In genomic region chr10:3196971-3197353, GRCh38 we compare ENCODE assay signal across 11 cellular contexts. TPM values are rescaled to one million over a fixed set of nuclear protein-coding genes. Genes with fewer than 3 reads are reported as not detected.
DNase-seq lines count a peak whose midpoint lies in the region; ATAC-seq, FAIRE-seq and TF ChIP-seq lines count a peak whose summit lies in the region.
"Had no signal": no experiment of that assay in that cellular context is flagged by ENCODE, and none has a peak within 500 bp of the region (broad histone marks: within the 10 kb centered on the region; RNA-seq: fewer than 3 reads in every experiment).

No MANE protein-coding gene starts in this region.

- 84% methylated on average over 10 of the region's 12 CpGs; no CpG with 5 or more reads in 1 of the 2 experiments for WGBS in H1 (ENCODE audit: extremely low coverage in 1 of 2, insufficient coverage in 1 of 2, insufficient read length in 1 of 2, insufficient replicate concordance in 2 of 2, low coverage in 1 of 2, low lambda C conversion rate in 2 of 2, missing lambda C conversion rate in 1 of 2), 2 experiments
- no CpG with 5 or more reads among the region's 12 CpGs for WGBS in neuronal stem cell (ENCODE audit: extremely low coverage in 2 of 2, insufficient read length in 2 of 2, insufficient replicate concordance in 1 of 2), 2 donors

- H3K36me3 Mint-ChIP-seq in IgD-negative memory B cell: no peaks in the 10 kb centered on the region

- H2AK5ac ChIP-seq in H1 (ENCODE audit: low read depth, low read length) (no peak overlapping the region), neuronal stem cell (ENCODE audit: low read depth, low read length) (no peak overlapping the region)

- no peaks in the 10 kb centered on the region for H3K27me3 ChIP-seq in A673 (replicated peaks; ENCODE audit: insufficient read depth, low read depth, low read length, poor library complexity)
- H3K27me3 ChIP-seq in H1 (replicated peaks in 1 of 4; ENCODE audit: control insufficient read depth in 3 of 4, extremely low read depth in 1 of 4, insufficient read depth in 3 of 4, low read length in 3 of 4): peaks cover 0 to 3% (median under 1%) of the 10 kb centered on the region in 4 experiments; a peak in 1 of 7 replicates
- no peaks in the 10 kb centered on the region for H3K27me3 ChIP-seq in neuronal stem cell (ENCODE audit: control insufficient read depth in 3 of 3, insufficient read depth in 3 of 3, low read depth in 1 of 3, low read length in 3 of 3)

- FAIRE-seq in H1 (lab: Jason Lieb, UNC) (no peak), urothelium cell line (lab: Jason Lieb, UNC) (no peak), HTR-8/SVneo (lab: Jason Lieb, UNC) (no peak)

- peak overlapping the region; percentile 64; the same call in 1 of the 2 replicates for H2AFZ ChIP-seq in H1 (ENCODE audit: low read length)
- peak overlapping the region; percentile 65 for H2AFZ ChIP-seq in neuronal stem cell (ENCODE audit: low read length)

- H4K20me1 ChIP-seq in H1 (replicated peaks in 1 of 2; ENCODE audit: control insufficient read depth in 1 of 2, insufficient read depth in 2 of 2, low read length in 2 of 2): no peaks in the 10 kb centered on the region

- TF ChIP-seq RAD21 in H1 (IDR thresholded peaks at IDR 0.05 in 1 of 2, conservative IDR thresholded peaks at IDR 0.05 in 1 of 2; ENCODE audit: low read depth in 2 of 2, low read length in 2 of 2): no peak

- H3K9me3 ChIP-seq in A673 (ENCODE audit: low read depth, low read length, poor library complexity, severe bottlenecking) (no peaks in the 10 kb centered on the region), H1 (ENCODE audit: insufficient read depth in 2 of 2, low read depth in 1 of 2, low read length in 1 of 2) (no peaks in the 10 kb centered on the region), neuronal stem cell (replicated peaks in 1 of 2; ENCODE audit: control insufficient read depth in 2 of 2, insufficient read depth in 1 of 2, low read depth in 1 of 2, low read length in 2 of 2) (no peaks in the 10 kb centered on the region)
- H3K9me3 ChIP-seq: adrenal gland had no signal

- no peak overlapping the region for H4K5ac ChIP-seq in H1 (ENCODE audit: insufficient read length, low read depth, low read length)

- H3K4me1 ChIP-seq in A673 (ENCODE audit: insufficient read depth, low read length, poor library complexity, severe bottlenecking): peaks cover 11% of the 10 kb centered on the region
- H3K4me1 ChIP-seq in H1 (replicated peaks in 1 of 4; ENCODE audit: control insufficient read depth in 3 of 4, insufficient read depth in 4 of 4, low read length in 3 of 4): no peaks in the 10 kb centered on the region; a peak in 2 of 7 replicates
- peaks cover 8 to 14% of the 10 kb centered on the region in 2 donors for H3K4me1 ChIP-seq in neuronal stem cell (ENCODE audit: control insufficient read depth in 2 of 2, insufficient read depth in 1 of 2, low read depth in 1 of 2, low read length in 2 of 2)

- H3K23me2 ChIP-seq in H1 (ENCODE audit: low read depth, low read length): no peaks in the 10 kb centered on the region

- CTCF ChIA-PET in A673 (lab: Charles Lee) (no interaction called here), H1 (lab: Charles Lee; ENCODE audit: partially characterized antibody) (interaction anchor here (0.6 to 2.9 kb wide), 12 partner anchors 9 to 1570 kb away, joined by 3 to 13 read pairs (median 3); no protein-coding TSS in a partner anchor)

- peaks cover 32% of the 10 kb centered on the region for H3K27me3 Mint-ChIP-seq in IgD-negative memory B cell

- no peak for DNase-seq in A673 (ENCODE audit: low spot score)
- DNase-seq in H1 (ENCODE audit: low read depth in 1 of 2, low spot score in 2 of 2): peak in 1 of 2 experiments; percentile 55
- no peak for DNase-seq in neuronal stem cell (ENCODE audit: low spot score)
- DNase-seq in A172 (ENCODE audit: low spot score): no peak
- DNase-seq in urothelium cell line (ENCODE audit: low spot score): no peak
- DNase-seq in HTR-8/SVneo (ENCODE audit: insufficient read length, low spot score): no peak

- H3K9me3 Mint-ChIP-seq in IgD-negative memory B cell: no peaks in the 10 kb centered on the region

- H3K4ac ChIP-seq in H1 (replicated peaks; ENCODE audit: insufficient read length, low read depth, low read length) (no peak overlapping the region), neuronal stem cell (ENCODE audit: low read length) (no peak overlapping the region)

- intact Hi-C loops in A673 (cut with micrococcal nuclease; ENCODE audit: unreplicated experiment): loop anchor here (5.0 to 10.0 kb wide), 3 partner anchors 1078 to 1570 kb away; no protein-coding TSS in a partner anchor

- H3K79me2 ChIP-seq in H1 (ENCODE audit: control insufficient read depth in 1 of 2, insufficient read depth in 2 of 2, low read length in 2 of 2): no peaks in the 10 kb centered on the region

- H3K14ac ChIP-seq in H1 (ENCODE audit: insufficient read length) (no peak overlapping the region), neuronal stem cell (ENCODE audit: low read length) (peak overlapping the region; percentile 17)

- no peak overlapping the region; the same call in 1 of the 2 replicates for H4K8ac ChIP-seq in H1 (ENCODE audit: extremely low read depth, insufficient read depth, low read length)
- H4K8ac ChIP-seq in neuronal stem cell (ENCODE audit: low read depth, low read length): no peak overlapping the region

- H2BK120ac ChIP-seq in H1 (replicated peaks; ENCODE audit: low read depth, low read length) (no peak overlapping the region), neuronal stem cell (ENCODE audit: low read depth, low read length) (no peak overlapping the region)

- H3K56ac ChIP-seq in H1 (replicated peaks; ENCODE audit: insufficient read length, low read depth, low read length): no peak overlapping the region

- TF ChIP-seq CTCF in A673 (conservative IDR thresholded peaks at IDR 0.05; ENCODE audit: low read depth, low read length) (no peak), H1 (IDR thresholded peaks at IDR 0.05; ENCODE audit: control extremely low read depth in 1 of 3, insufficient read depth in 1 of 3, low read depth in 1 of 3, low read length in 3 of 3) (no peak)

- BruUV-seq in A673 (replicated peaks; lab: Mats Ljungman, UMichigan): no TSS peak

- H2BK5ac ChIP-seq in H1 (ENCODE audit: low read depth, low read length) (no peak overlapping the region), neuronal stem cell (ENCODE audit: low read length) (peak overlapping the region; percentile 42)

- peak overlapping the region in 2 of 3 donors; percentile 78 to 88 for H3K27ac Mint-ChIP-seq in IgD-negative memory B cell

- no peak overlapping the region for H2BK12ac ChIP-seq in H1 (ENCODE audit: low read depth, low read length)
- H2BK12ac ChIP-seq in neuronal stem cell (ENCODE audit: low read length): no peak overlapping the region

- H3K9ac ChIP-seq in H1 (replicated peaks in 1 of 4; ENCODE audit: extremely low read depth in 1 of 4, low read depth in 3 of 4, low read length in 3 of 4) (no peak overlapping the region), neuronal stem cell (ENCODE audit: low read depth, low read length, poor library complexity) (no peak overlapping the region)

- H3K23ac ChIP-seq in H1 (ENCODE audit: insufficient read length): no peak overlapping the region
- no peak overlapping the region for H3K23ac ChIP-seq in neuronal stem cell (ENCODE audit: low read depth, low read length, poor library complexity)

- TF ChIP-seq EP300 in H1 (IDR thresholded peaks at IDR 0.05; ENCODE audit: borderline replicate concordance in 1 of 2, low read depth in 2 of 2, low read length in 2 of 2): no peak

- no peak overlapping the region for H3K4me3 Mint-ChIP-seq in IgD-negative memory B cell

- no peaks in the 10 kb centered on the region for H3K36me3 ChIP-seq in A673 (ENCODE audit: insufficient read depth, low read length, poor library complexity, severe bottlenecking)
- H3K36me3 ChIP-seq in H1 (ENCODE audit: control insufficient read depth in 2 of 4, insufficient read depth in 4 of 4, low read length in 3 of 4): no peaks in the 10 kb centered on the region
- H3K36me3 ChIP-seq in neuronal stem cell (replicated peaks in 1 of 2; ENCODE audit: control insufficient read depth in 2 of 2, insufficient read depth in 2 of 2, low read length in 2 of 2): no peaks in the 10 kb centered on the region
- H3K36me3 ChIP-seq: adrenal gland had no signal

- TF ChIP-seq POLR2A in H1 (IDR thresholded peaks at IDR 0.05; ENCODE audit: control extremely low read depth in 1 of 2, low read depth in 2 of 2, low read length in 2 of 2): no peak

- H4K91ac ChIP-seq in H1 (replicated peaks; ENCODE audit: insufficient read length, low read length) (no peak overlapping the region), neuronal stem cell (ENCODE audit: low read depth, low read length, poor library complexity) (no peak overlapping the region)

- H2BK20ac ChIP-seq in H1 (ENCODE audit: low read length): no peak overlapping the region

- POLR2A ChIA-PET in A673 (lab: Charles Lee; ENCODE audit: low non-redundant PET): no interaction called here
- POLR2A ChIA-PET in H1 (lab: Charles Lee; ENCODE audit: partially characterized antibody): no interaction called here

- H3K4me2 ChIP-seq in H1 (ENCODE audit: insufficient read depth in 1 of 2, low read depth in 2 of 2, low read length in 2 of 2): peak overlapping the region in 1 of 2 experiments; percentile 53; a peak in 3 of 4 replicates
- no peak overlapping the region for H3K4me2 ChIP-seq in neuronal stem cell (ENCODE audit: insufficient read depth, low read length, poor library complexity, severe bottlenecking)

- H3K18ac ChIP-seq in H1 (ENCODE audit: extremely low read depth, low read length): no peak overlapping the region
- H3K18ac ChIP-seq in neuronal stem cell (ENCODE audit: low read length): peak overlapping the region; percentile 93

- H3K4me3 ChIP-seq in A673 (ENCODE audit: low read depth, low read length, poor library complexity, severe bottlenecking): peak overlapping the region; percentile 20
- H3K4me3 ChIP-seq in H1 (ENCODE audit: extremely low read depth in 1 of 4, insufficient read depth in 2 of 4, low read depth in 3 of 4, low read length in 4 of 4): no peak overlapping the region
- H3K4me3 ChIP-seq in neuronal stem cell (ENCODE audit: low read length in 2 of 2): no peak overlapping the region
- H3K4me3 ChIP-seq: K562 had no signal

- H3K27ac ChIP-seq in A673 (ENCODE audit: low read depth, low read length, poor library complexity, severe bottlenecking): no peak overlapping the region
- no peak overlapping the region for H3K27ac ChIP-seq in H1 (ENCODE audit: low read depth, low read length)
- no peak overlapping the region for H3K27ac ChIP-seq in neuronal stem cell (replicated peaks; ENCODE audit: low read length)
- H3K27ac ChIP-seq: adrenal gland, VCaP had no signal

- H2BK15ac ChIP-seq in H1 (ENCODE audit: low read length) (no peak overlapping the region), neuronal stem cell (ENCODE audit: low read length) (peak overlapping the region; percentile 51)

- H3K79me1 ChIP-seq in H1 (ENCODE audit: low read depth, low read length) (no peaks in the 10 kb centered on the region), neuronal stem cell (ENCODE audit: low read depth, low read length) (no peaks in the 10 kb centered on the region)

- peaks cover 1 to 15% (median 7%) of the 10 kb centered on the region in 3 donors for H3K4me1 Mint-ChIP-seq in IgD-negative memory B cell

- ATAC-seq in GM21423 (IDR thresholded peaks at IDR 0.05; ENCODE audit: unreplicated experiment): no peak

RNA-seq across cellular contexts. Expression of gene PITRM1, which starts 24.4 kb away (rescaled TPM):
- total RNA-seq in A673 (2021): 80.1 and 83.5 TPM in 2 replicates
- polyA plus RNA-seq in IgD-negative memory B cell: 37.2 TPM
- 28.3 and 31.5 TPM in 2 replicates for total RNA-seq in H1 (2021; fragmentation: NEBNext Ultra II Directional; extraction: Animal tissue kit (Norgen Biotek cat#: 25700))
- polyA plus RNA-seq in H1 (2011; rRNA removed): 18.6 and 21.2 TPM in 2 replicates
- polyA plus RNA-seq in H1 (2011; cell fraction: cytosol; rRNA removed): 17.8 TPM
- polyA plus RNA-seq in H1 (2011; cell fraction: nucleus; rRNA removed): 64.4 TPM
- polyA plus RNA-seq in H1 (2012, experiment 1 of 2): 26.8 to 32.2 TPM (median 27.6 TPM) in 4 replicates
- 11.7 TPM for polyA plus RNA-seq in H1 (2012, experiment 2 of 2)
- polyA plus RNA-seq in H1 (2013, experiment 1 of 2): 30.9 TPM
- 26.0 TPM for polyA plus RNA-seq in H1 (2013, experiment 2 of 2)
- polyA minus RNA-seq in H1 (2011; rRNA and poly(A)+ RNA removed): 23.7 and 24.5 TPM in 2 replicates
- 17.3 TPM for polyA minus RNA-seq in H1 (2011; cell fraction: cytosol; rRNA and poly(A)+ RNA removed)
- polyA minus RNA-seq in H1 (2011; cell fraction: nucleus; rRNA and poly(A)+ RNA removed): 28.3 TPM
- polyA plus RNA-seq in neuronal stem cell (2013, experiment 1 of 2): 26.3 TPM
- 24.0 TPM for polyA plus RNA-seq in neuronal stem cell (2013, experiment 2 of 2)
- 99.5 and 105 TPM in 2 replicates for total RNA-seq in A172 (2014; rRNA removed; shearing (Covaris generic))
